10 cellular contexts compared by ENCODE assay signal in genomic region chr10:17460732-17461131, GRCh38. TPM values are rescaled to one million over a fixed set of nuclear protein-coding genes. Genes with fewer than 3 reads are reported as not detected.
"Had no signal": no experiment of that assay in that cellular context is flagged by ENCODE, and none has a peak within 500 bp of the region (broad histone marks: within the 10 kb centered on the region; RNA-seq: fewer than 3 reads in every experiment).

No MANE protein-coding gene starts in this region.

- H3K4me3 ChIP-seq: body of pancreas, esophagus squamous epithelium, prostate gland, right atrium auricular region, thoracic aorta had no signal

- ATAC-seq: body of pancreas; effector memory CD8-positive, alpha-beta T cell had no signal

- DNase-seq: activated CD4-positive, alpha-beta T cell treated with anti-CD3 and anti-CD28 coated beads, Interleukin-2, amount 50 U/mL, for 48 hours; activated naive CD8-positive, alpha-beta T cell treated with anti-CD3 and anti-CD28 coated beads, Interleukin-2, amount 10 ng/mL, durations not matched to agents 7 days and 5 days; activated T-cell treated with anti-CD3 and anti-CD28 coated beads for 4 hours; body of pancreas; effector memory CD8-positive, alpha-beta T cell; esophagus squamous epithelium had no signal

- H3K9me3 ChIP-seq: body of pancreas, esophagus squamous epithelium, prostate gland, right atrium auricular region, thoracic aorta had no signal

- H3K27ac ChIP-seq: body of pancreas, esophagus squamous epithelium, prostate gland, right atrium auricular region, thoracic aorta had no signal

- H3K27me3 ChIP-seq: body of pancreas, right atrium auricular region had no signal

- H3K4me1 ChIP-seq: body of pancreas, esophagus squamous epithelium, prostate gland, right atrium auricular region had no signal

- H3K36me3 ChIP-seq: esophagus squamous epithelium, prostate gland, right atrium auricular region, thoracic aorta had no signal

RNA-seq across cellular contexts. Expression of gene ST8SIA6, which starts 6.3 kb away (rescaled TPM):
- total RNA-seq: body of pancreas, osteocyte had no signal
